In genomic region chr4:139734875-139735380, GRCh38 we compare ENCODE assay signal across 8 cellular contexts.
DNase-seq lines count a peak whose midpoint lies in the region; ATAC-seq and TF ChIP-seq lines count a peak whose summit lies in the region.

No MANE protein-coding gene starts in this region.

- no peaks in the 10 kb centered on the region for H3K27me3 ChIP-seq in esophagus (ENCODE audit: control insufficient read depth in 1 of 2, insufficient read depth in 2 of 2, low read length in 2 of 2)

- peak overlapping the region; percentile 26 to 45 for H3K4me3 ChIP-seq in esophagus (ENCODE audit: low read depth in 1 of 2, low read length in 2 of 2)

- DNase-seq in HS-27A (ENCODE audit: low read depth), result peak; percentile 15
- DNase-seq in NOMO-1 (lab: John Stamatoyannopoulos, UW; ENCODE audit: unreplicated experiment in 2 of 2), result peak; percentile 67 to 75
- peak; percentile 64 for DNase-seq in activated T-cell treated with anti-CD3 and anti-CD28 coated beads, Interleukin-2, amount 50 U/mL, for 1 hour
- peak; percentile 58 for DNase-seq in middle frontal gyrus (ENCODE audit: extremely low spot score, low spot score)
- DNase-seq in stimulated activated CD8-positive, alpha-beta memory T cell treated with anti-CD3 and anti-CD28 coated beads, Interleukin-2, amount 100 ng/mL, for 48 hours (ENCODE audit: low read depth in 2 of 2), result peak; percentile 38 to 41

- peak; percentile 77 for TF ChIP-seq CTCF in 22Rv1 (IDR thresholded peaks at IDR 0.05)

- H3K36me3 ChIP-seq in esophagus (ENCODE audit: control insufficient read depth in 2 of 2, insufficient read depth in 2 of 2, low read length in 1 of 2), result peaks cover 0 to 3% of the 10 kb centered on the region in 2 donors

- WGBS in esophagus, 2 donors, result 1 to 2% methylated on average over 40 to 42 of the region's 42 CpGs

- H3K27ac ChIP-seq in 22Rv1, result no peak overlapping the region
- H3K27ac ChIP-seq in esophagus (ENCODE audit: low read depth in 2 of 2, low read length in 1 of 2), result peak overlapping the region; percentile 36 to 65

- peaks cover under 1 to 2% of the 10 kb centered on the region in 2 donors for H3K4me1 ChIP-seq in esophagus (ENCODE audit: control insufficient read depth in 2 of 2, insufficient read depth in 2 of 2, low read length in 1 of 2)

- no peaks in the 10 kb centered on the region for H3K9me3 ChIP-seq in esophagus (ENCODE audit: control insufficient read depth in 2 of 2, insufficient read depth in 1 of 2, low read depth in 1 of 2, low read length in 1 of 2)

- peak; percentile 59 for ATAC-seq in GM18867 (IDR thresholded peaks at IDR 0.05; ENCODE audit: unreplicated experiment)

Comparison
In these comparisons a context has a peak if more than half of its experiments do, and no peak if none do; other contexts are left out.
1. DNase-seq: peak in every context shown above with its lines; median percentile 71 in NOMO-1; 64 in activated T-cell treated with anti-CD3 and anti-CD28 coated beads, Interleukin-2, amount 50 U/mL, for 1 hour; 58 in middle frontal gyrus; 40 in stimulated activated CD8-positive, alpha-beta memory T cell treated with anti-CD3 and anti-CD28 coated beads, Interleukin-2, amount 100 ng/mL, for 48 hours; 15 in HS-27A.